1 cellular context compared by ENCODE assay signal in the genomic region with DNA sequence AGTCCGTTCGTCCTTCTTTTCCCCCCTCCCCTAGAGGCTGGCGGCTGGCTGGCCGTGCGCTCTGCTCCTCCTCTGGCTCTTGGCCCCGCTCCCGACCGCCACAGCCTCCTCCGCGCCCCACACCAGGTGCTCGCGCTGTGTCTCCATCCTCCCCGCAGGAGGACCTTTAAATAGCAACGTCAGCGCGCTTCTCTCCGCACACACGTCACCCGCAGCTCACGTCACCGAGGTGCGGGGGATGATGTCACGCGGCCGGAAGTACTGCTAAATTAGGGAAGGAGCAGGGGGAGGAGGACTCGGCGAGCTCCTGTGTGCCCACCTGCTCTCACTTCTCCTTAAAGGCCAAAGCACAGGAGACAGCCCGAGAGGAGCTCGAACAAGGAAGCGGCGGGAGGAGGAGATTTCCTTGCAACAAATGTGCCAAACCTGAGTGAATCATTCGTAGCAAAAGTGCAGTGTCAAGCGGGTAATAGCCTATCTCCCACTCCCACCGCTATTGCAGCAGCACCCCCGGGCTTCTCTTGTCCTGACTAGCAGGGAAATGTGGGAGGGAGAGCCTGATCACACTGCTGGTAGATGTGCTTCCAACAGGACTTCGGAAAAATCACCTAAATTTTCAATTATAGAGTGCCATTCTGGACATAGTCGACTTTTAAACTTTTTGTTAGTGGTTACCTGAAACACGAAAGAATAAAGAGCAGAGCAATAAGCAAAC.
A peak's percentile ranks its signal among the peaks of the same experiment; 100 is the strongest.
TF ChIP-seq lines count a peak whose summit lies in the region.

No MANE protein-coding gene starts in this region.

TF ChIP-seq in HEK293, 187 proteins besides CTCF, POLR2A, EP300 and RAD21 (continued from another document):
- TF ChIP-seq, protein P1, sequence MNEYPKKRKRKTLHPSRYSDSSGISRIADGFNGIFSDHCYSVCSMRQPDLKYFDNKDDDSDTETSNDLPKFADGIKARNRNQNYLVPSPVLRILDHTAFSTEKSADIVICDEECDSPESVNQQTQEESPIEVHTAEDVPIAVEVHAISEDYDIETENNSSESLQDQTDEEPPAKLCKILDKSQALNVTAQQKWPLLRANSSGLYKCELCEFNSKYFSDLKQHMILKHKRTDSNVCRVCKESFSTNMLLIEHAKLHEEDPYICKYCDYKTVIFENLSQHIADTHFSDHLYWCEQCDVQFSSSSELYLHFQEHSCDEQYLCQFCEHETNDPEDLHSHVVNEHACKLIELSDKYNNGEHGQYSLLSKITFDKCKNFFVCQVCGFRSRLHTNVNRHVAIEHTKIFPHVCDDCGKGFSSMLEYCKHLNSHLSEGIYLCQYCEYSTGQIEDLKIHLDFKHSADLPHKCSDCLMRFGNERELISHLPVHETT (tag by site-specific recombination; IDR thresholded peaks at IDR 0.05): peak; percentile 81
- TF ChIP-seq, protein P2, sequence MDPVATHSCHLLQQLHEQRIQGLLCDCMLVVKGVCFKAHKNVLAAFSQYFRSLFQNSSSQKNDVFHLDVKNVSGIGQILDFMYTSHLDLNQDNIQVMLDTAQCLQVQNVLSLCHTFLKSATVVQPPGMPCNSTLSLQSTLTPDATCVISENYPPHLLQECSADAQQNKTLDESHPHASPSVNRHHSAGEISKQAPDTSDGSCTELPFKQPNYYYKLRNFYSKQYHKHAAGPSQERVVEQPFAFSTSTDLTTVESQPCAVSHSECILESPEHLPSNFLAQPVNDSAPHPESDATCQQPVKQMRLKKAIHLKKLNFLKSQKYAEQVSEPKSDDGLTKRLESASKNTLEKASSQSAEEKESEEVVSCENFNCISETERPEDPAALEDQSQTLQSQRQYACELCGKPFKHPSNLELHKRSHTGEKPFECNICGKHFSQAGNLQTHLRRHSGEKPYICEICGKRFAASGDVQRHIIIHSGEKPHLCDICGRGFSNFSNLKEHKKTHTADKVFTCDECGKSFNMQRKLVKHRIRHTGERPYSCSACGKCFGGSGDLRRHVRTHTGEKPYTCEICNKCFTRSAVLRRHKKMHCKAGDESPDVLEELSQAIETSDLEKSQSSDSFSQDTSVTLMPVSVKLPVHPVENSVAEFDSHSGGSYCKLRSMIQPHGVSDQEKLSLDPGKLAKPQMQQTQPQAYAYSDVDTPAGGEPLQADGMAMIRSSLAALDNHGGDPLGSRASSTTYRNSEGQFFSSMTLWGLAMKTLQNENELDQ (tag by site-specific recombination; IDR thresholded peaks at IDR 0.05; ENCODE audit: low read depth): no peak
- TF ChIP-seq, protein P3, sequence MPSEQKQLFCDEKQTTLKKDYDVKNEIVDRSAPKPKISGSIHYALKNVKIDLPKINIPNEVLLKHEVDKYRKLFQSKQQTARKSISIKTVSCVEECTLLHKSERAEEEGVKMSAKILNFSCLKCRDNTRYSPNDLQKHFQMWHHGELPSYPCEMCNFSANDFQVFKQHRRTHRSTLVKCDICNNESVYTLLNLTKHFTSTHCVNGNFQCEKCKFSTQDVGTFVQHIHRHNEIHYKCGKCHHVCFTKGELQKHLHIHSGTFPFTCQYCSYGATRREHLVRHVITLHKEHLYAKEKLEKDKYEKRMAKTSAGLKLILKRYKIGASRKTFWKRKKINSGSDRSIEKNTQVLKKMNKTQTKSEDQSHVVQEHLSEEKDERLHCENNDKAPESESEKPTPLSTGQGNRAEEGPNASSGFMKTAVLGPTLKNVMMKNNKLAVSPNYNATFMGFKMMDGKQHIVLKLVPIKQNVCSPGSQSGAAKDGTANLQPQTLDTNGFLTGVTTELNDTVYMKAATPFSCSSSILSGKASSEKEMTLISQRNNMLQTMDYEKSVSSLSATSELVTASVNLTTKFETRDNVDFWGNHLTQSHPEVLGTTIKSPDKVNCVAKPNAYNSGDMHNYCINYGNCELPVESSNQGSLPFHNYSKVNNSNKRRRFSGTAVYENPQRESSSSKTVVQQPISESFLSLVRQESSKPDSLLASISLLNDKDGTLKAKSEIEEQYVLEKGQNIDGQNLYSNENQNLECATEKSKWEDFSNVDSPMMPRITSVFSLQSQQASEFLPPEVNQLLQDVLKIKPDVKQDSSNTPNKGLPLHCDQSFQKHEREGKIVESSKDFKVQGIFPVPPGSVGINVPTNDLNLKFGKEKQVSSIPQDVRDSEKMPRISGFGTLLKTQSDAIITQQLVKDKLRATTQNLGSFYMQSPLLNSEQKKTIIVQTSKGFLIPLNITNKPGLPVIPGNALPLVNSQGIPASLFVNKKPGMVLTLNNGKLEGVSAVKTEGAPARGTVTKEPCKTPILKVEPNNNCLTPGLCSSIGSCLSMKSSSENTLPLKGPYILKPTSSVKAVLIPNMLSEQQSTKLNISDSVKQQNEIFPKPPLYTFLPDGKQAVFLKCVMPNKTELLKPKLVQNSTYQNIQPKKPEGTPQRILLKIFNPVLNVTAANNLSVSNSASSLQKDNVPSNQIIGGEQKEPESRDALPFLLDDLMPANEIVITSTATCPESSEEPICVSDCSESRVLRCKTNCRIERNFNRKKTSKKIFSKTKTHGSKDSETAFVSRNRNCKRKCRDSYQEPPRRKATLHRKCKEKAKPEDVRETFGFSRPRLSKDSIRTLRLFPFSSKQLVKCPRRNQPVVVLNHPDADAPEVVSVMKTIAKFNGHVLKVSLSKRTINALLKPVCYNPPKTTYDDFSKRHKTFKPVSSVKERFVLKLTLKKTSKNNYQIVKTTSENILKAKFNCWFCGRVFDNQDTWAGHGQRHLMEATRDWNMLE (tag by site-specific recombination; conservative IDR thresholded peaks at IDR 0.05; ENCODE audit: low read depth): peak; percentile 33; the same call in 1 of the 2 replicates
- TF ChIP-seq, protein P4, sequence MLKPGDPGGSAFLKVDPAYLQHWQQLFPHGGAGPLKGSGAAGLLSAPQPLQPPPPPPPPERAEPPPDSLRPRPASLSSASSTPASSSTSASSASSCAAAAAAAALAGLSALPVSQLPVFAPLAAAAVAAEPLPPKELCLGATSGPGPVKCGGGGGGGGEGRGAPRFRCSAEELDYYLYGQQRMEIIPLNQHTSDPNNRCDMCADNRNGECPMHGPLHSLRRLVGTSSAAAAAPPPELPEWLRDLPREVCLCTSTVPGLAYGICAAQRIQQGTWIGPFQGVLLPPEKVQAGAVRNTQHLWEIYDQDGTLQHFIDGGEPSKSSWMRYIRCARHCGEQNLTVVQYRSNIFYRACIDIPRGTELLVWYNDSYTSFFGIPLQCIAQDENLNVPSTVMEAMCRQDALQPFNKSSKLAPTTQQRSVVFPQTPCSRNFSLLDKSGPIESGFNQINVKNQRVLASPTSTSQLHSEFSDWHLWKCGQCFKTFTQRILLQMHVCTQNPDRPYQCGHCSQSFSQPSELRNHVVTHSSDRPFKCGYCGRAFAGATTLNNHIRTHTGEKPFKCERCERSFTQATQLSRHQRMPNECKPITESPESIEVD (tag by site-specific recombination; IDR thresholded peaks at IDR 0.05): no peak
- TF ChIP-seq ZNF830 (tag by site-specific recombination; IDR thresholded peaks at IDR 0.05; ENCODE audit: low read depth) (no peak), ZNF274 (IDR thresholded peaks at IDR 0.05; ENCODE audit: low read length) (no peak), ZNF274 (tag by site-specific recombination; IDR thresholded peaks at IDR 0.05; ENCODE audit: borderline replicate concordance) (no peak), ZNF366 (tag by site-specific recombination; conservative IDR thresholded peaks at IDR 0.05) (peak; percentile 91), ZNF155 (tag by site-specific recombination; IDR thresholded peaks at IDR 0.05) (no peak), ZNF416 (tag by site-specific recombination; IDR thresholded peaks at IDR 0.05) (no peak)
